Comparison of ENCODE assay signal across 8 cellular contexts in genomic region chr1:244952940-244953339, GRCh38.
DNase-seq lines count a peak whose midpoint lies in the region; ATAC-seq and TF ChIP-seq lines count a peak whose summit lies in the region.
"Had no signal": no experiment of that assay in that cellular context is flagged by ENCODE, and none has a peak within 500 bp of the region (broad histone marks: within the 10 kb centered on the region; RNA-seq: fewer than 3 reads in every experiment).

No MANE protein-coding gene starts in this region.

- TF ChIP-seq CTCF in neutrophil (IDR thresholded peaks at IDR 0.05) (no peak), uterus (IDR thresholded peaks at IDR 0.05) (no peak), omental fat pad (IDR thresholded peaks at IDR 0.05) (no peak)

- DNase-seq in uterus: no peak
- DNase-seq in caudate nucleus (lab: John Stamatoyannopoulos, UW): no peak
- DNase-seq in omental fat pad (ENCODE audit: low spot score): no peak
- DNase-seq: NCI-H1417 had no signal

- no peak for TF ChIP-seq POLR2A in uterus (IDR thresholded peaks at IDR 0.05)

- ATAC-seq in GM18909 (IDR thresholded peaks at IDR 0.05; ENCODE audit: poor library complexity, unreplicated experiment) (peak; percentile 94), HG02588 (IDR thresholded peaks at IDR 0.05; ENCODE audit: unreplicated experiment) (peak; percentile 94), HG03571 (IDR thresholded peaks at IDR 0.05; ENCODE audit: unreplicated experiment) (peak; percentile 91), omental fat pad (ENCODE audit: low FRiP score) (no peak)

- H3K27me3 ChIP-seq in neutrophil: no peaks in the 10 kb centered on the region
- H3K27me3 ChIP-seq in uterus: no peaks in the 10 kb centered on the region

- no peaks in the 10 kb centered on the region for H3K36me3 ChIP-seq in neutrophil
- H3K36me3 ChIP-seq in uterus: no peaks in the 10 kb centered on the region

- no peaks in the 10 kb centered on the region for H3K9me3 ChIP-seq in neutrophil
- H3K9me3 ChIP-seq in uterus: no peaks in the 10 kb centered on the region

- peak overlapping the region in 1 of 2 experiments; percentile 1 for H3K4me3 ChIP-seq in neutrophil (ENCODE audit: low read depth in 1 of 2, low read length in 1 of 2)
- no peak overlapping the region for H3K4me3 ChIP-seq in uterus

- H3K4me1 ChIP-seq in neutrophil (ENCODE audit: control insufficient read depth in 1 of 2, insufficient read depth in 1 of 2, low read depth in 1 of 2, low read length in 1 of 2) (peaks cover 22 to 26% of the 10 kb centered on the region in 2 experiments), uterus (no peaks in the 10 kb centered on the region)

- intact Hi-C loops in uterus (cut with DNase I; ENCODE audit: low total_unique reads): no loop called here

- H3K27ac ChIP-seq in neutrophil (peak overlapping the region; percentile 10), uterus (no peak overlapping the region), caudate nucleus (ENCODE audit: low read depth, low read length) (no peak overlapping the region)
